ENCODE assay signal across 11 cellular contexts in the genomic region with DNA sequence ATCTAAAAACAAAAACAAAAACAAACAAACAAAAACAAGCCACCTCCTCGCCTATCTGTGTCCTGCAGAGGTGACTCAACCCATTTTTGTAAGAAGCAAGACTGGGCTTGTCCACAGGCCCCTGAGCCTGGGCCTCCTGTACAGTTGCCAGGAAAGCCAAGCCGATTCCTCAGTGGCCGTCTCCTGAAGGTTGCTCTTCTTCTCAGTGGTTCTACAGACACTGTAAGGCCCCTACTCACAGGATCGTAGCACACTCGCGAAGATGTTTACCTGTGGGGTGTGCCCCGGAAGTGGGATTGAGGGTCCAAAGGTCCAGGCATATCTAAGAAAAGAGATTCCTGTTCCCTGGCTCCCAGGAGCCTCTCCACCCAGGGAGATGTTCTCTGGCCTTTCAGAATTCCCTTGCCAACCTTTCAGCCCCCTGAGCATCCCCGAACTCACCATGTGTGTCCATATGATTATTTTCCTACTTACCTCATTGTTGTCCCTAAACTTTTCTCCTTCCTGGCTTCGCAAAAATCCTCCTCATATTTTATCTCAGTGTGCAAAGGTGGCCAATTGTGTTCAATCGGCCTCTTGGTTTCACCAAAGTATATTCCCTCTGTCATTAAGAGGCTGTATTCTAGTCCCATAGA. TPM values are rescaled to one million over a fixed set of nuclear protein-coding genes. Genes with fewer than 3 reads are reported as not detected.
DNase-seq lines count a peak whose midpoint lies in the region; ATAC-seq, FAIRE-seq and TF ChIP-seq lines count a peak whose summit lies in the region.
"Had no signal": no experiment of that assay in that cellular context is flagged by ENCODE, and none has a peak within 500 bp of the region (broad histone marks: within the 10 kb centered on the region; RNA-seq: fewer than 3 reads in every experiment).

No MANE protein-coding gene starts in this region.

- peaks cover 4% of the 10 kb centered on the region for H3K36me3 Mint-ChIP-seq in Calu3 (ENCODE audit: insufficient read depth, unreplicated experiment)

- H3F3A ChIP-seq in Loucy (ENCODE audit: low read depth), result no peaks in the 10 kb centered on the region

- TF ChIP-seq CTCF in Calu3 (IDR thresholded peaks at IDR 0.05; ENCODE audit: unreplicated experiment) (no peak), Loucy (conservative IDR thresholded peaks at IDR 0.05; ENCODE audit: low read length) (no peak), bronchial epithelial cell (IDR thresholded peaks at IDR 0.05; ENCODE audit: insufficient read depth, low read length, severe bottlenecking) (no peak), osteoblast (IDR thresholded peaks at IDR 0.05; ENCODE audit: extremely low read depth, low read depth, low read length) (no peak)

- no peak for ATAC-seq in GM18907 (IDR thresholded peaks at IDR 0.05; ENCODE audit: unreplicated experiment)

- peak overlapping the region; percentile 38 for H3K4me3 Mint-ChIP-seq in Calu3 (ENCODE audit: low read depth, unreplicated experiment)
- H3K4me3 Mint-ChIP-seq: dendritic cell treated with granulocyte-macrophage colony-stimulating factor and Interleukin-4, amounts not matched to agents 40 ng/mL and 50 ng/mL, for 4 days had no signal

- CTCF ChIA-PET in Calu3 (lab: Charles Lee), result interaction anchor here (0.6 to 1.6 kb wide), 15 partner anchors 10 to 1690 kb away, joined by 3 to 9 read pairs (median 4); a partner anchor contains a TSS

- H3K79me2 ChIP-seq in Loucy (ENCODE audit: insufficient read depth, low read length), result no peaks in the 10 kb centered on the region
- H3K79me2 ChIP-seq in osteoblast (ENCODE audit: insufficient read depth, low read length), result no peaks in the 10 kb centered on the region

- H3K4me1 ChIP-seq in Loucy (ENCODE audit: insufficient read depth, low read length, poor library complexity, severe bottlenecking) (no peaks in the 10 kb centered on the region), osteoblast (ENCODE audit: insufficient read depth, low read length) (no peaks in the 10 kb centered on the region)

- no peaks in the 10 kb centered on the region for H3K9me3 ChIP-seq in Loucy (ENCODE audit: insufficient read depth, low read depth, low read length)
- H3K9me3 ChIP-seq in osteoblast (ENCODE audit: low read depth, low read length), result peaks cover 5% of the 10 kb centered on the region
- H3K9me3 ChIP-seq: testis had no signal

- H3K4me2 ChIP-seq in Loucy (ENCODE audit: low read depth, low read length, poor library complexity, severe bottlenecking), result no peak overlapping the region
- H3K4me2 ChIP-seq in osteoblast (ENCODE audit: insufficient read depth, low read length), result no peak overlapping the region

- no peak overlapping the region for H3K4me3 ChIP-seq in Loucy (ENCODE audit: low read length, poor library complexity, severe bottlenecking)
- no peak overlapping the region for H3K4me3 ChIP-seq in bronchial epithelial cell (ENCODE audit: low read depth, low read length)
- no peak overlapping the region for H3K4me3 ChIP-seq in osteoblast (ENCODE audit: insufficient read depth, low read length)
- H3K4me3 ChIP-seq: testis had no signal

- H4K20me1 ChIP-seq in Loucy (ENCODE audit: insufficient read depth, low read length, poor library complexity, severe bottlenecking) (no peaks in the 10 kb centered on the region), osteoblast (ENCODE audit: insufficient read depth, low read length) (no peaks in the 10 kb centered on the region)

- DNase-seq in Calu3, result no peak
- DNase-seq in bronchial epithelial cell (ENCODE audit: low read depth), result peak; percentile 82
- peak; percentile 25 for DNase-seq in osteoblast (ENCODE audit: insufficient read length, low spot score, missing footprints)
- DNase-seq in A172 (ENCODE audit: low spot score), result no peak
- DNase-seq in substantia nigra (lab: John Stamatoyannopoulos, UW), result no peak
- DNase-seq: DMS79 had no signal

- H2AFZ ChIP-seq in Loucy (ENCODE audit: low read length) (peak overlapping the region; percentile 63; the same call in 1 of the 2 replicates), osteoblast (ENCODE audit: low read length) (no peak overlapping the region)

- H3K36me3 ChIP-seq in Loucy (ENCODE audit: insufficient read depth, low read length) (no peaks in the 10 kb centered on the region), bronchial epithelial cell (ENCODE audit: control insufficient read depth, insufficient read depth, low read length) (no peaks in the 10 kb centered on the region), osteoblast (ENCODE audit: insufficient read depth, low read length) (no peaks in the 10 kb centered on the region)

- no peaks in the 10 kb centered on the region for H3K9me2 ChIP-seq in Loucy (replicated peaks; ENCODE audit: low read depth, low read length)

- H3K4me1 Mint-ChIP-seq in Calu3 (ENCODE audit: low read depth, unreplicated experiment), result peaks cover 11% of the 10 kb centered on the region

- FAIRE-seq in bronchial epithelial cell (lab: Jason Lieb, UNC), result no peak

- H3K27me3 Mint-ChIP-seq in Calu3 (ENCODE audit: unreplicated experiment), result peaks cover 27% of the 10 kb centered on the region

- H3K9ac ChIP-seq in Loucy (ENCODE audit: low read depth, low read length, poor library complexity, severe bottlenecking), result no peak overlapping the region

- peak overlapping the region; percentile 42 for H3K27ac Mint-ChIP-seq in Calu3 (ENCODE audit: unreplicated experiment)
- H3K27ac Mint-ChIP-seq: dendritic cell treated with granulocyte-macrophage colony-stimulating factor and Interleukin-4, amounts not matched to agents 40 ng/mL and 50 ng/mL, for 4 days had no signal

- intact Hi-C loops in Calu3 (cut with micrococcal nuclease; ENCODE audit: unreplicated experiment), result loop anchor here (2.0 kb wide), 1 partner anchor 561 kb away; no protein-coding TSS in a partner anchor

- H3K27me3 ChIP-seq in Loucy (ENCODE audit: insufficient read depth, low read length, poor library complexity, severe bottlenecking) (no peaks in the 10 kb centered on the region), bronchial epithelial cell (ENCODE audit: control insufficient read depth, insufficient read depth, low read length) (no peaks in the 10 kb centered on the region), osteoblast (ENCODE audit: insufficient read depth, low read length) (peaks cover 21% of the 10 kb centered on the region)
- H3K27me3 ChIP-seq: testis had no signal

- BruUV-seq in Calu3 (replicated peaks; lab: Mats Ljungman, UMichigan), result no TSS peak

- H3K27ac ChIP-seq in osteoblast (ENCODE audit: low read depth, low read length) (no peak overlapping the region), substantia nigra (ENCODE audit: low read depth, low read length, poor library complexity, severe bottlenecking) (no peak overlapping the region)
- H3K27ac ChIP-seq: testis had no signal

- H3K9me3 Mint-ChIP-seq in Calu3 (ENCODE audit: low read depth, unreplicated experiment), result no peaks in the 10 kb centered on the region
- H3K9me3 Mint-ChIP-seq: dendritic cell treated with granulocyte-macrophage colony-stimulating factor and Interleukin-4, amounts not matched to agents 40 ng/mL and 50 ng/mL, for 4 days had no signal

RNA-seq across cellular contexts. Expression of a gene that starts 7.5 kb away (rescaled TPM):
- total RNA-seq in Calu3 (2022) (0.64 and 2.5 TPM in 2 replicates), bronchial epithelial cell (1.6 and 6.3 TPM in 2 replicates), osteoblast (0.29 TPM in 1 of 2 replicates, not detected in the other)
- total RNA-seq in A172 (2014; rRNA removed; shearing (Covaris generic)), result 0.05 and 0.17 TPM in 2 replicates
- total RNA-seq: RPMI7951 had no signal

RNA-seq across cellular contexts. Expression of a gene that starts 18.3 kb away (rescaled TPM):
- total RNA-seq in Calu3 (2022), result 58.7 and 61.1 TPM in 2 replicates
- total RNA-seq in bronchial epithelial cell, result 78.2 and 434 TPM in 2 replicates
- total RNA-seq in osteoblast, result 38.6 and 42.3 TPM in 2 replicates
- 19.7 TPM in 2 replicates for total RNA-seq in A172 (2014; rRNA removed; shearing (Covaris generic))

RNA-seq across cellular contexts. Expression of a gene that starts 19.4 kb away (rescaled TPM):
- 121 and 126 TPM in 2 replicates for total RNA-seq in Calu3 (2022)
- total RNA-seq in bronchial epithelial cell, result 227 and 333 TPM in 2 replicates
- 90.8 and 97.4 TPM in 2 replicates for total RNA-seq in osteoblast
- total RNA-seq in A172 (2014; rRNA removed; shearing (Covaris generic)), result 150 and 174 TPM in 2 replicates

RNA-seq across cellular contexts. Expression of a gene that starts 28.2 kb away (rescaled TPM):
- total RNA-seq in Calu3 (2022) (1.3 and 2.2 TPM in 2 replicates), bronchial epithelial cell (75.0 and 130 TPM in 2 replicates), osteoblast (3.2 and 4.3 TPM in 2 replicates)
- 1.0 and 2.8 TPM in 2 replicates for total RNA-seq in A172 (2014; rRNA removed; shearing (Covaris generic))

RNA-seq across cellular contexts. Expression of a gene that starts 34.8 kb away (rescaled TPM):
- total RNA-seq in Calu3 (2022), result not detected in 2 replicates
- total RNA-seq in bronchial epithelial cell, result 1.1 and 1.5 TPM in 2 replicates
- total RNA-seq in osteoblast, result 1.5 and 1.8 TPM in 2 replicates
- total RNA-seq in A172 (2014; rRNA removed; shearing (Covaris generic)), result not detected in 2 replicates

Comparison
In these comparisons a context has a peak if more than half of its experiments do, and no peak if none do; other contexts are left out.
1. DNase-seq: peak in bronchial epithelial cell (single experiment) and osteoblast (single experiment); none in Calu3 (single experiment), A172 (single experiment) and substantia nigra (0 of 49).